23 cellular contexts compared by ENCODE assay signal in the genomic region with DNA sequence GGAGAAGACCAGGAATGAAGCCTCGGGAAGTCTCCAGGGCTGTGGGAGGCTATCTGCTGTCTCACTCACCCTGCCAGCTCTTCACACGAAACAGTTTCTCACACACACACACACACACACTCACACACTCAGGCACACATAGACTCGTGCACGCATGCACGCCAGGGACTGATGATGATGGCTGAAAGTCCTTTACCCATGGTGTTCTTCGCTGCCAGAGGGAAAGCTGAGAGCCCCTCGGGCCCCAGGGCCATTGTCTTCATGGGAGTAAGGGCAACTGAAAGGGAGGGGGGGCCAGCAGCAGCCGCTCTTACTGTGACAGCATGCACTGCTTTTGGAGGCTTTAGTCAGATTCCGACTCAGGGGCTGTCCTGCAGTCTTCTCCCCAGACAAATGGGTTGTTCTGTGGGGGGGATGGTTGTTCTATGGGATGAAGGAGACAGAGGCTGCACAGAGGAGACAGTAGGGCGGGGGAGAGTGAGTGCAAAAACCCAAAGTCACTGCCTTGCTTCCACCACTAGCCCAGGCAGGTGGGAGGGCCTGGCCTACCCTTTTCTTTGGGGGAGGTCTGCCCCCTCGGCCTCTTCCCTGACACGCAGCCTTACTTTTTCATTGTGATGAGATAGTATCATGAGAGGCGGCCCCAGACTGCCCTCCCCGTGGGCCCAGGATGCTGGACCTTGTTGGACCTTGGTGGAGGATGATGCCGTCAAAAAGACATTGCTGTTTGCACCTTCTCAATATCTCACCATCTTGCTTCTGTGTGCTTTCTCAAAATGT. TPM values are rescaled to one million over a fixed set of nuclear protein-coding genes. Genes with fewer than 3 reads are reported as not detected.
"Had no signal": no experiment of that assay in that cellular context is flagged by ENCODE, and none has a peak within 500 bp of the region (broad histone marks: within the 10 kb centered on the region; RNA-seq: fewer than 3 reads in every experiment).

No MANE protein-coding gene starts in this region.

- H3K36me3 Mint-ChIP-seq: natural killer cell treated with Interleukin-12 subunit alpha and Interleukin-12 subunit beta and Interleukin-15 and Interleukin-18, amount 100 ng/mL, for 72 hours; T-cell had no signal

- H3K4me1 Mint-ChIP-seq: activated naive CD4-positive, alpha-beta T cell treated with anti-CD3 and anti-CD28 coated beads, Interleukin-2, amount 50 U/mL, for 24 hours; central memory CD8-positive, alpha-beta T cell; memory B cell; T-cell had no signal

- H3K27me3 Mint-ChIP-seq: activated naive CD4-positive, alpha-beta T cell treated with anti-CD3 and anti-CD28 coated beads, Interleukin-2, amount 50 U/mL, for 24 hours; central memory CD8-positive, alpha-beta T cell had no signal

- H3K27ac ChIP-seq: brain microvascular endothelial cell, gastrocnemius medialis, tibial artery had no signal

- FAIRE-seq: colon, TTC549 had no signal

- H3K4me3 ChIP-seq: esophagus muscularis mucosa, gastrocnemius medialis, tibial artery had no signal

- H3K4me3 Mint-ChIP-seq: activated CD8-positive, alpha-beta T cell treated with anti-CD3 and anti-CD28 coated beads, Interleukin-2, amount 10 ng/mL, durations not matched to agents 7 days and 5 days; activated naive CD4-positive, alpha-beta T cell treated with anti-CD3 and anti-CD28 coated beads, Interleukin-2, amount 50 U/mL, for 24 hours; central memory CD8-positive, alpha-beta T cell; effector memory CD8-positive, alpha-beta T cell; memory B cell; natural killer cell treated with Interleukin-12 subunit alpha and Interleukin-12 subunit beta and Interleukin-15 and Interleukin-18, amount 100 ng/mL, for 72 hours; T-cell had no signal

- DNase-seq: activated CD4-positive, alpha-beta T cell treated with anti-CD3 and anti-CD28 coated beads for 1 hour; activated CD4-positive, alpha-beta T cell treated with anti-CD3 and anti-CD28 coated beads, Interleukin-2, amount 50 U/mL, for 1 hour; activated CD8-positive, alpha-beta T cell treated with anti-CD3 and anti-CD28 coated beads, Interleukin-2, amount 10 ng/mL, durations not matched to agents 7 days and 5 days; activated gamma-delta T cell treated with Interleukin-2 at 50 U/mL for 16 hours; activated T-cell treated with anti-CD3 and anti-CD28 coated beads, Interleukin-2, amount 50 U/mL, for 1 hour; brain microvascular endothelial cell; effector memory CD8-positive, alpha-beta T cell; gastrocnemius medialis; head of caudate nucleus; islet precursor cell; left colon; occipital lobe; stimulated activated CD4-positive, alpha-beta T cell treated with anti-CD3 and anti-CD28 coated beads, Interleukin-4, amount 100 ng/mL, for 24 hours; stimulated activated naive CD8-positive, alpha-beta T cell treated with anti-CD3 and anti-CD28 coated beads, Interleukin-15, Interleukin-2, amounts not matched to agents 100 U/mL and 50 U/mL, for 24 hours; T-cell; tibial artery had no signal

- H3K9me3 ChIP-seq: esophagus muscularis mucosa, gastrocnemius medialis, tibial artery had no signal

- H3K27me3 ChIP-seq: brain microvascular endothelial cell, esophagus muscularis mucosa, gastrocnemius medialis, tibial artery had no signal

- H3K36me3 ChIP-seq: brain microvascular endothelial cell, esophagus muscularis mucosa, gastrocnemius medialis, tibial artery had no signal

- H3K9me3 Mint-ChIP-seq: activated naive CD4-positive, alpha-beta T cell treated with anti-CD3 and anti-CD28 coated beads, Interleukin-2, amount 50 U/mL, for 24 hours; central memory CD8-positive, alpha-beta T cell; effector memory CD8-positive, alpha-beta T cell; memory B cell; natural killer cell treated with Interleukin-12 subunit alpha and Interleukin-12 subunit beta and Interleukin-15 and Interleukin-18, amount 100 ng/mL, for 72 hours; T-cell had no signal

- H3K4me1 ChIP-seq: gastrocnemius medialis had no signal

- H3K27ac Mint-ChIP-seq: activated CD8-positive, alpha-beta T cell treated with anti-CD3 and anti-CD28 coated beads, Interleukin-2, amount 10 ng/mL, durations not matched to agents 7 days and 5 days; activated naive CD4-positive, alpha-beta T cell treated with anti-CD3 and anti-CD28 coated beads, Interleukin-2, amount 50 U/mL, for 24 hours; effector memory CD8-positive, alpha-beta T cell; memory B cell; natural killer cell treated with Interleukin-12 subunit alpha and Interleukin-12 subunit beta and Interleukin-15 and Interleukin-18, amount 100 ng/mL, for 72 hours; T-cell had no signal

RNA-seq across cellular contexts. Expression of gene STUM, which starts 29.0 kb away (rescaled TPM):
- total RNA-seq: activated CD8-positive, alpha-beta T cell treated with anti-CD3 and anti-CD28 coated beads, Interleukin-2, amount 10 ng/mL, durations not matched to agents 7 days and 5 days; natural killer cell treated with Interleukin-12 subunit alpha and Interleukin-12 subunit beta and Interleukin-15 and Interleukin-18, amount 100 ng/mL, for 72 hours had no signal
